ENCODE assay signal across 14 cellular contexts in the genomic region with DNA sequence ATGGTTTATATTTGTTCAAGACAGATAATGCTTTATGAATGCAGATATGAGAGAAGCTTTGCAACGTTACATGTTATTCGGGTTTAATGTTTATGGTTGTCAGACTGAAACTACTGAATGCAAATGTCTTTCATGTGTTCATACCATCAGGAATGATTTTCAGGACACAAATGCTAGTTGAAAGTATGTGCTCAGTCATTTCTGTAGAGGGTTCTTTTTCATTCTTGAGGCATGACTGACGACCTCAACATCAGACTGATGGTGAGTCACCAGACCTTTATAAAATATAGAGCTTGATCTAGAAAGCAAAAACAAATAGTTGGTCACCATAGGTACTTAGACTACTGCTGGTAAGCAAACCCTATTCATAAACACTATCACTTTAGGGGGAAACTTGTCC.
DNase-seq lines count a peak whose midpoint lies in the region; ATAC-seq, FAIRE-seq and TF ChIP-seq lines count a peak whose summit lies in the region.
"Had no signal": no experiment of that assay in that cellular context is flagged by ENCODE, and none has a peak within 500 bp of the region (broad histone marks: within the 10 kb centered on the region; RNA-seq: fewer than 3 reads in every experiment).

No MANE protein-coding gene starts in this region.

- no peak overlapping the region for H4K5ac ChIP-seq in mesendoderm (ENCODE audit: low read length)

- H3K4ac ChIP-seq in mesendoderm (ENCODE audit: low read depth, low read length): no peak overlapping the region

- H2AK5ac ChIP-seq in mesendoderm (ENCODE audit: low read length): no peak overlapping the region

- H3K79me2 ChIP-seq in ACC112 (ENCODE audit: control insufficient read depth, insufficient read depth, low read length, unreplicated experiment): no peaks in the 10 kb centered on the region
- H3K79me2 ChIP-seq in mesendoderm (ENCODE audit: control insufficient read depth, insufficient read depth, low read length): no peaks in the 10 kb centered on the region

- no peak overlapping the region for H3K23ac ChIP-seq in mesendoderm (ENCODE audit: low read length)

- FAIRE-seq in D721Med (lab: Jason Lieb, UNC): no peak
- FAIRE-seq: GM12891 had no signal

- no peak overlapping the region for H2BK120ac ChIP-seq in mesendoderm (ENCODE audit: low read depth, low read length)

- H3K9me3 ChIP-seq in Panc1 (ENCODE audit: control insufficient read depth, insufficient read depth, low read depth, low read length): no peaks in the 10 kb centered on the region

- H3K27me3 ChIP-seq in ACC112 (ENCODE audit: insufficient read depth, low read length) (no peaks in the 10 kb centered on the region), Panc1 (ENCODE audit: control insufficient read depth, insufficient read depth, low read length) (no peaks in the 10 kb centered on the region), mesendoderm (ENCODE audit: insufficient read depth, low read length, poor library complexity) (no peaks in the 10 kb centered on the region)

- no CpG with 5 or more reads among the region's 3 CpGs for whole genome bisulfite sequencing in mesendoderm (ENCODE audit: extremely low coverage, insufficient coverage, low lambda C conversion rate)

- DNase-seq in Panc1 (ENCODE audit: low read depth, low spot score): peak; percentile 42
- DNase-seq in fibroblast of peridontal ligament (ENCODE audit: extremely low read depth): peak; percentile 93
- DNase-seq in NCI-H1417 treated with DMSO at 0.1 percent for 48 hours (lab: John Stamatoyannopoulos, UW): no peak
- DNase-seq in mesendoderm: no peak
- no peak for DNase-seq in D721Med (ENCODE audit: insufficient read length, low spot score)
- DNase-seq: activated T-cell treated with anti-CD3 and anti-CD28 coated beads, Interleukin-2, amount 50 U/mL, for 24 hours; AML-193; H7; NCI-H345; stimulated activated CD8-positive, alpha-beta memory T cell treated with anti-CD3 and anti-CD28 coated beads, Interleukin-4, amount 100 ng/mL, for 48 hours had no signal

- CTCF ChIA-PET in Panc1 (lab: Charles Lee): no interaction called here

- no peak overlapping the region for H3K9ac ChIP-seq in mesendoderm (ENCODE audit: low read length)

- no peak overlapping the region for H2AFZ ChIP-seq in ACC112 (ENCODE audit: low read length, unreplicated experiment)

- H3K36me3 ChIP-seq in ACC112 (ENCODE audit: insufficient read depth, low read length) (no peaks in the 10 kb centered on the region), Panc1 (ENCODE audit: control insufficient read depth, insufficient read depth, low read length) (no peaks in the 10 kb centered on the region), mesendoderm (ENCODE audit: control insufficient read depth, insufficient read depth, low read length) (no peaks in the 10 kb centered on the region)

- H3K4me1 ChIP-seq in ACC112 (ENCODE audit: control insufficient read depth, insufficient read depth, low read length, unreplicated experiment): peaks cover 42% of the 10 kb centered on the region
- H3K4me1 ChIP-seq in Panc1 (ENCODE audit: control insufficient read depth, insufficient read depth, low read length): no peaks in the 10 kb centered on the region; the same call in 1 of the 2 replicates
- no peaks in the 10 kb centered on the region for H3K4me1 ChIP-seq in mesendoderm (ENCODE audit: control insufficient read depth, low read depth, low read length)

- no peak for TF ChIP-seq CTCF in Panc1 (IDR thresholded peaks at IDR 0.05)
- TF ChIP-seq CTCF in D721Med (IDR thresholded peaks at IDR 0.05; ENCODE audit: insufficient read depth, missing control alignments): no peak

- H3K18ac ChIP-seq in mesendoderm (ENCODE audit: low read length): no peak overlapping the region

- H3K4me3 ChIP-seq in ACC112 (ENCODE audit: low read depth, low read length) (peak overlapping the region; percentile 51; the same call in 1 of the 2 replicates), Panc1 (ENCODE audit: low read depth in 2 of 2, low read length in 2 of 2) (no peak overlapping the region), mesendoderm (ENCODE audit: low read length) (no peak overlapping the region)

- H3K56ac ChIP-seq in mesendoderm (ENCODE audit: low read length): no peak overlapping the region

- ATAC-seq in GM21786 (IDR thresholded peaks at IDR 0.05; ENCODE audit: unreplicated experiment) (peak; percentile 76), Panc1 (peak; percentile 94), HG03039 (IDR thresholded peaks at IDR 0.05; ENCODE audit: unreplicated experiment) (no peak)

- H3K27ac ChIP-seq in ACC112 (ENCODE audit: low read depth, low read length): peak overlapping the region; percentile 87
- H3K27ac ChIP-seq in Panc1 (ENCODE audit: low read length): no peak overlapping the region
- H3K27ac ChIP-seq in mesendoderm (ENCODE audit: low read depth, low read length): no peak overlapping the region

- intact Hi-C loops in Panc1 (cut with micrococcal nuclease; ENCODE audit: unreplicated experiment): no loop called here

- no peak overlapping the region for H4K8ac ChIP-seq in mesendoderm (ENCODE audit: low read depth, low read length)

- H3K4me2 ChIP-seq in mesendoderm (ENCODE audit: low read length): no peak overlapping the region

- BruUV-seq in Panc1 (replicated peaks; lab: Mats Ljungman, UMichigan): no TSS peak

- no peak overlapping the region for H2BK5ac ChIP-seq in mesendoderm (ENCODE audit: low read length)

- no peaks in the 10 kb centered on the region for H3K79me1 ChIP-seq in mesendoderm (ENCODE audit: low read length)

- in situ Hi-C loops in Panc1 (cut with HindIII; ENCODE audit: low pct_unique_long_range_greater_than_20kb, low sequenced_read_pairs): no loop called here

- POLR2A ChIA-PET in Panc1 (lab: Charles Lee): no interaction called here

- H2BK15ac ChIP-seq in mesendoderm (replicated peaks; ENCODE audit: low read depth): no peak overlapping the region

Comparison
In these comparisons a context has a peak if more than half of its experiments do, and no peak if none do; other contexts are left out.
1. DNase-seq: peak in Panc1 (single experiment) and fibroblast of peridontal ligament (single experiment); none in NCI-H1417 treated with DMSO at 0.1 percent for 48 hours (single experiment), mesendoderm (single experiment) and D721Med (single experiment).